Comparison of ENCODE assay signal across 14 cellular contexts in the genomic region with DNA sequence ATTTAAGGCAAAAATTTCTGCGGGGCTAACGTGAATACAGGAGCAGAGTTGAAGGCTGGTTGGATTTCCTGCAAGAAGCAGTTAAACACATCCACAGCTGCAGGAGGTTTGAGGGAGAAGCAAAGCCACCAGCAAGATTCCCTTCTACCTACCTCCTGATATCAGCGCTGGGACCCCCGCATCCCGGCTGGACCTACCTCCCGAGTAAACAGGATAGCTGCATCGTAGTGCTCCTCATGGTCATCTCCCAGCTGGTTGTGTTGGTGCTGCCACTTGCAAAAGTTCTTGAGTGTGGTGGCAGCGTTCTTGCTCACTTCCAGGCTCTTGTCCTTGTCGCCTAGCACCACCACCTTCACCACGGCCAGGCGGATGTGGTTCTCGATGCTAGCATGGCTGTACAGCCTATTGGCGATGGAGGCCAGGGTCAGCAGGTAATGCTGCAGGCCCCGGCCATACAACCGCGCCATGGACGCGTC. TPM values are rescaled to one million over a fixed set of nuclear protein-coding genes. Genes with fewer than 3 reads are reported as not detected.
DNase-seq lines count a peak whose midpoint lies in the region; ATAC-seq, FAIRE-seq and TF ChIP-seq lines count a peak whose summit lies in the region.
"Had no signal": no experiment of that assay in that cellular context is flagged by ENCODE, and none has a peak within 500 bp of the region (broad histone marks: within the 10 kb centered on the region; RNA-seq: fewer than 3 reads in every experiment).

No MANE protein-coding gene starts in this region.

- H3K36me3 Mint-ChIP-seq in progenitor cell of endocrine pancreas (ENCODE audit: insufficient read depth): no peaks in the 10 kb centered on the region
- H3K36me3 Mint-ChIP-seq: immature natural killer cell had no signal

- H3K9me2 ChIP-seq in hepatocyte (replicated peaks; ENCODE audit: insufficient read depth): no peaks in the 10 kb centered on the region

- no peaks in the 10 kb centered on the region for H4K20me1 ChIP-seq in hepatocyte (ENCODE audit: insufficient read depth, poor library complexity, severe bottlenecking)
- H4K20me1 ChIP-seq: BLaER1 treated with 17β-estradiol and CSF1 and Interleukin-3, amounts not matched to agents 10 nM and 100 nM had no signal

- 64% methylated on average over 18 of the region's 18 CpGs for WGBS in hepatocyte (ENCODE audit: low lambda C conversion rate, missing lambda C conversion rate)

- peak overlapping the region; percentile 64 for H3K4me3 ChIP-seq in AG09309 (ENCODE audit: control insufficient read depth, low read depth, low read length)
- H3K4me3 ChIP-seq in WI38 (ENCODE audit: low read depth, low read length): peak overlapping the region; percentile 79
- H3K4me3 ChIP-seq in hepatocyte: no peak overlapping the region
- H3K4me3 ChIP-seq: BLaER1 treated with 17β-estradiol and CSF1 and Interleukin-3, amounts not matched to agents 10 nM and 100 nM had no signal

- peak overlapping the region; percentile 85 for H3K4me2 ChIP-seq in hepatocyte
- H3K4me2 ChIP-seq: BLaER1 treated with 17β-estradiol and CSF1 and Interleukin-3, amounts not matched to agents 10 nM and 100 nM had no signal

- no peaks in the 10 kb centered on the region for H3K79me2 ChIP-seq in hepatocyte

- TF ChIP-seq CTCF in AG09309 (IDR thresholded peaks at IDR 0.05; ENCODE audit: control insufficient read depth, insufficient read depth, low read depth, low read length, missing control alignments) (no peak), WI38 (IDR thresholded peaks at IDR 0.05; ENCODE audit: low read depth, low read length) (no peak), hepatocyte (IDR thresholded peaks at IDR 0.05; ENCODE audit: poor library complexity) (no peak), progenitor cell of endocrine pancreas (IDR thresholded peaks at IDR 0.05; ENCODE audit: unreplicated experiment) (no peak)

- peaks cover 51% of the 10 kb centered on the region for H3K27me3 ChIP-seq in hepatocyte

- H3K27ac ChIP-seq in hepatocyte: no peak overlapping the region
- H3K27ac ChIP-seq: BLaER1 treated with 17β-estradiol and CSF1 and Interleukin-3, amounts not matched to agents 10 nM and 100 nM had no signal

- H3K9me3 ChIP-seq in hepatocyte (ENCODE audit: low read depth): no peaks in the 10 kb centered on the region

- no peak overlapping the region for H3K27ac Mint-ChIP-seq in progenitor cell of endocrine pancreas
- H3K27ac Mint-ChIP-seq: immature natural killer cell had no signal

- no peaks in the 10 kb centered on the region for H3K36me3 ChIP-seq in hepatocyte (replicated peaks; ENCODE audit: insufficient read depth, low read depth)
- H3K36me3 ChIP-seq: BLaER1 treated with 17β-estradiol and CSF1 and Interleukin-3, amounts not matched to agents 10 nM and 100 nM had no signal

- ATAC-seq in GM18909 (IDR thresholded peaks at IDR 0.05; ENCODE audit: poor library complexity, unreplicated experiment): no peak

- H2AFZ ChIP-seq in hepatocyte: no peak overlapping the region

- H3K27me3 Mint-ChIP-seq in progenitor cell of endocrine pancreas: peaks cover 72% of the 10 kb centered on the region

- H3K9me3 Mint-ChIP-seq in progenitor cell of endocrine pancreas (ENCODE audit: low read depth): no peaks in the 10 kb centered on the region
- H3K9me3 Mint-ChIP-seq: immature natural killer cell had no signal

- H3K4me1 Mint-ChIP-seq in progenitor cell of endocrine pancreas (ENCODE audit: low read depth): peaks cover 10% of the 10 kb centered on the region
- H3K4me1 Mint-ChIP-seq: immature natural killer cell had no signal

- peaks cover 7% of the 10 kb centered on the region for H3K4me1 ChIP-seq in hepatocyte (ENCODE audit: insufficient read depth)
- H3K4me1 ChIP-seq: BLaER1 treated with 17β-estradiol and CSF1 and Interleukin-3, amounts not matched to agents 10 nM and 100 nM had no signal

- H3K4me3 Mint-ChIP-seq in progenitor cell of endocrine pancreas (ENCODE audit: low read depth): peak overlapping the region; percentile 69
- H3K4me3 Mint-ChIP-seq: immature natural killer cell had no signal

- DNase-seq in AG09309 (ENCODE audit: low read depth) (no peak), hepatocyte (ENCODE audit: low spot score) (no peak), progenitor cell of endocrine pancreas (ENCODE audit: low spot score, unreplicated experiment) (no peak), activated T-cell treated with anti-CD3 and anti-CD28 coated beads for 4 hours (no peak), frontal cortex (ENCODE audit: low spot score in 2 of 2) (no peak), hippocampal formation (lab: John Stamatoyannopoulos, UW) (no peak)
- DNase-seq: central memory CD4-positive, alpha-beta T cell; immature natural killer cell; NCI-H524 treated with DMSO at 0.1 percent for 48 hours; stimulated activated naive CD4-positive, alpha-beta T cell treated with Interleukin-2 at 50 U/mL for 16 hours had no signal

- no peak for FAIRE-seq in frontal cortex (lab: Jason Lieb, UNC)

RNA-seq across cellular contexts. Expression of gene ADAMTS5, which starts 1.8 kb away (rescaled TPM):
- total RNA-seq in hepatocyte: 2.9 and 3.1 TPM in 2 replicates
- polyA plus RNA-seq in hepatocyte: 0.94 and 1.4 TPM in 2 replicates
- 3.2 and 6.3 TPM in 2 replicates for total RNA-seq in progenitor cell of endocrine pancreas
- 1.6 TPM for total RNA-seq in frontal cortex
- total RNA-seq: T-helper 1 cell treated with Interleukin-12 subunit alpha and Interleukin-12 subunit beta and Interleukin-4 antibody, amounts not matched to agents 30 ng/mL and 1 ng/mL, for 36 hours had no signal
- polyA plus RNA-seq: immature natural killer cell had no signal
